ENCODE assay signal across 26 cellular contexts in the genomic region with DNA sequence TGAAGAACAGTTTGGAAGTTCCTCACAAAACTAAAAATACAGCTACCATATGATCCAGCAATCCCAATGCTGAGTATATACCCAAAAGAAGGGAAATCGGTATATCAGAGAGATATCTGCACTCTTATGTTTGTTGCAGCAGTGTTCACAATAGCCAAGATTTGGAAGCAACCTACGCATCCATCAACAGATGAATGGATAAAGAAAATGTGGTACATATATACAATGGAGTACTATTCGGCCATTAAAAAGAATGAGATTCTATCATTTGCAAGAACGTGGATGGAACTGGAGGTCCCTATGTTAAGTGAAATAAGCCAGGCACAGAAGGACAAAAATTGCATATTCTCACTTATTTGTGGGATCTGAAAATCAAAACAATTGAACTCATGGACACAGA.
"Had no signal": no experiment of that assay in that cellular context is flagged by ENCODE, and none has a peak within 500 bp of the region (broad histone marks: within the 10 kb centered on the region; RNA-seq: fewer than 3 reads in every experiment).

No MANE protein-coding gene starts in this region.

- H3K27ac ChIP-seq: stomach, suprapubic skin, testis, thoracic aorta, thyroid gland, tibial artery, tibial nerve, transverse colon, upper lobe of left lung, upper lobe of right lung, uterus, vagina had no signal

- DNase-seq: stimulated activated CD4-positive, alpha-beta T cell treated with anti-CD3 and anti-CD28 coated beads, Interleukin-2, amount 100 ng/mL, for 48 hours; stimulated activated CD4-positive, alpha-beta T cell treated with anti-CD3 and anti-CD28 coated beads, Interleukin-4, amount 100 ng/mL, for 1 hour; stimulated activated CD4-positive, alpha-beta T cell treated with anti-CD3 and anti-CD28 coated beads, Interleukin-4, amount 100 ng/mL, for 24 hours; stimulated activated CD4-positive, alpha-beta T cell treated with anti-CD3 and anti-CD28 coated beads, Interleukin-4, amount 100 ng/mL, for 4 hours; stimulated activated CD8-positive, alpha-beta memory T cell treated with anti-CD3 and anti-CD28 coated beads, Interleukin-4, amount 100 ng/mL, for 48 hours; stimulated activated naive B cell treated with anti-CD40 and anti-IgM and Interleukin-4, amounts not matched to agents 10 μg/mL and 1 μg/mL and 100 μg/mL, for 72 hours; stimulated activated naive CD4-positive, alpha-beta T cell; stimulated activated naive CD4-positive, alpha-beta T cell treated with Interleukin-2 at 50 U/mL for 16 hours; stimulated activated naive CD8-positive, alpha-beta T cell treated with anti-CD3 and anti-CD28 coated beads, Interleukin-15, amount 100 ng/mL, for 72 hours; stimulated activated naive CD8-positive, alpha-beta T cell treated with anti-CD3 and anti-CD28 coated beads, Interleukin-15, Interleukin-2, amounts not matched to agents 100 U/mL and 50 U/mL, for 24 hours; stomach; substantia nigra; testis; thyroid gland; tibial artery; transverse colon; trophoblast cell; upper lobe of left lung; upper lobe of right lung; uterus had no signal

- H3K36me3 ChIP-seq: thyroid gland, uterus had no signal

- H3K27me3 ChIP-seq: stomach, suprapubic skin, testis, thyroid gland, tibial artery, tibial nerve, transverse colon, upper lobe of left lung, upper lobe of right lung, uterus, vagina had no signal

- H3K4me1 ChIP-seq: stomach, suprapubic skin, testis, thyroid gland, tibial artery, tibial nerve, transverse colon, upper lobe of right lung, uterus, vagina had no signal

- H3K9me3 ChIP-seq: testis, thyroid gland had no signal

- H3K4me3 ChIP-seq: stomach, suprapubic skin, testis, thoracic aorta, thyroid gland, tibial artery, tibial nerve, transverse colon, upper lobe of left lung, upper lobe of right lung, uterus, vagina had no signal

- ATAC-seq: stimulated activated effector memory CD8-positive, alpha-beta T cell treated with anti-CD3 and anti-CD28 coated beads, Interleukin-12 subunit alpha, Interleukin-12 subunit beta, amount 100 ng/mL, for 72 hours; stimulated activated memory B cell treated with anti-CD40 and anti-IgM and Interleukin-4, amounts not matched to agents 10 μg/mL and 1 μg/mL and 100 μg/mL, for 72 hours; stimulated activated naive B cell treated with anti-CD40 and anti-IgM and Interleukin-4, amounts not matched to agents 10 μg/mL and 1 μg/mL and 100 μg/mL, for 72 hours; stimulated activated naive CD8-positive, alpha-beta T cell treated with anti-CD3 and anti-CD28 coated beads, Interleukin-15, amount 100 ng/mL, for 72 hours; stimulated activated naive CD8-positive, alpha-beta T cell treated with anti-CD3 and anti-CD28 coated beads, Interleukin-15, Interleukin-2, amounts not matched to agents 100 U/mL and 50 U/mL, for 24 hours; upper lobe of right lung had no signal
